8 cellular contexts compared by ENCODE assay signal in genomic region chr10:3471927-3472704, GRCh38.
A peak's percentile ranks its signal among the peaks of the same experiment; 100 is the strongest.
DNase-seq lines count a peak whose midpoint lies in the region; ATAC-seq and TF ChIP-seq lines count a peak whose summit lies in the region.

No MANE protein-coding gene starts in this region.

- DNase-seq in HCEC 1CT (peak; percentile 18), kidney epithelial cell (ENCODE audit: low read depth) (peak; percentile 73), spleen (no peak)
- no peak for DNase-seq in activated naive CD8-positive, alpha-beta T cell treated with anti-CD3 and anti-CD28 coated beads, Interleukin-2, amount 50 U/mL, for 24 hours

- TF ChIP-seq POLR2A in spleen (IDR thresholded peaks at IDR 0.05), result no peak

- peaks cover 24% of the 10 kb centered on the region for H3K27me3 Mint-ChIP-seq in activated naive CD8-positive, alpha-beta T cell treated with anti-CD3 and anti-CD28 coated beads, Interleukin-2, amount 50 U/mL, for 24 hours

- no peaks in the 10 kb centered on the region for H3K27me3 ChIP-seq in kidney epithelial cell (ENCODE audit: control insufficient read depth, insufficient read depth, low read length)
- no peaks in the 10 kb centered on the region for H3K27me3 ChIP-seq in spleen (replicated peaks in 1 of 7)

- no peaks in the 10 kb centered on the region for H3K36me3 ChIP-seq in kidney epithelial cell (ENCODE audit: control insufficient read depth, insufficient read depth, low read length)
- no peaks in the 10 kb centered on the region for H3K36me3 ChIP-seq in spleen

- H3K36me3 Mint-ChIP-seq in activated naive CD8-positive, alpha-beta T cell treated with anti-CD3 and anti-CD28 coated beads, Interleukin-2, amount 50 U/mL, for 24 hours (ENCODE audit: low read depth), result no peaks in the 10 kb centered on the region

- H3K4me1 Mint-ChIP-seq in activated naive CD8-positive, alpha-beta T cell treated with anti-CD3 and anti-CD28 coated beads, Interleukin-2, amount 50 U/mL, for 24 hours, result peaks cover 49% of the 10 kb centered on the region

- H3K4me3 Mint-ChIP-seq in activated naive CD8-positive, alpha-beta T cell treated with anti-CD3 and anti-CD28 coated beads, Interleukin-2, amount 50 U/mL, for 24 hours, result peak overlapping the region; percentile 70

- peaks cover 16 to 60% (median 37%) of the 10 kb centered on the region in 6 donors for H3K4me1 ChIP-seq in spleen

- 49 to 53% (median 52%) methylated on average over 19 of the region's 19 CpGs for WGBS in spleen, 5 donors

- no peak for TF ChIP-seq CTCF in kidney epithelial cell (IDR thresholded peaks at IDR 0.05; ENCODE audit: insufficient read depth, low read length, poor library complexity, severe bottlenecking)
- TF ChIP-seq CTCF in spleen (IDR thresholded peaks at IDR 0.05 in 8 of 11, conservative IDR thresholded peaks at IDR 0.05 in 3 of 11), result no peak

- H3K27ac Mint-ChIP-seq in activated naive CD8-positive, alpha-beta T cell treated with anti-CD3 and anti-CD28 coated beads, Interleukin-2, amount 50 U/mL, for 24 hours, result peak overlapping the region; percentile 62

- peak overlapping the region; percentile 14 to 81 (median 76) for H3K27ac ChIP-seq in spleen

- no peaks in the 10 kb centered on the region for H3K9me3 ChIP-seq in spleen

- intact Hi-C loops in spleen (cut with DNase I; ENCODE audit: low total_unique reads), result no loop called here

- no peaks in the 10 kb centered on the region for H3K9me3 Mint-ChIP-seq in activated naive CD8-positive, alpha-beta T cell treated with anti-CD3 and anti-CD28 coated beads, Interleukin-2, amount 50 U/mL, for 24 hours

- no peak overlapping the region for H3K4me3 ChIP-seq in kidney epithelial cell (ENCODE audit: low read depth, low read length)
- peak overlapping the region in 7 of 8 donors; percentile 4 to 57 (median 17) for H3K4me3 ChIP-seq in spleen

- ATAC-seq in activated naive CD8-positive, alpha-beta T cell treated with anti-CD3 and anti-CD28 coated beads, Interleukin-2, amount 50 U/mL, for 24 hours, result no peak
- no peak for ATAC-seq in GM21367 (IDR thresholded peaks at IDR 0.05; ENCODE audit: unreplicated experiment)
- no peak for ATAC-seq in GM21737 (IDR thresholded peaks at IDR 0.05; ENCODE audit: unreplicated experiment)
- ATAC-seq in GM19463 (IDR thresholded peaks at IDR 0.05; ENCODE audit: unreplicated experiment), result no peak
- ATAC-seq in GM21786 (IDR thresholded peaks at IDR 0.05; ENCODE audit: unreplicated experiment), result no peak

Comparison
In these comparisons a context has a peak if more than half of its experiments do, and no peak if none do; other contexts are left out.
1. DNase-seq: peak in HCEC 1CT (single experiment) and kidney epithelial cell (single experiment); none in activated naive CD8-positive, alpha-beta T cell treated with anti-CD3 and anti-CD28 coated beads, Interleukin-2, amount 50 U/mL, for 24 hours (single experiment) and spleen (single experiment).